14 cellular contexts compared by ENCODE assay signal in genomic region chrX:3244955-3245354, GRCh38.
DNase-seq lines count a peak whose midpoint lies in the region; ATAC-seq and TF ChIP-seq lines count a peak whose summit lies in the region.
"Had no signal": no experiment of that assay in that cellular context is flagged by ENCODE, and none has a peak within 500 bp of the region (broad histone marks: within the 10 kb centered on the region; RNA-seq: fewer than 3 reads in every experiment).

No MANE protein-coding gene starts in this region.

- no peaks in the 10 kb centered on the region for H4K20me1 ChIP-seq in MM.1S (ENCODE audit: insufficient read depth, low read length)

- peaks cover 2% of the 10 kb centered on the region for H3K36me3 Mint-ChIP-seq in osteocyte (ENCODE audit: unreplicated experiment)
- H3K36me3 Mint-ChIP-seq: activated naive CD8-positive, alpha-beta T cell treated with anti-CD3 and anti-CD28 coated beads for 36 hours had no signal

- H3K27ac Mint-ChIP-seq in osteocyte (ENCODE audit: unreplicated experiment), result no peak overlapping the region
- H3K27ac Mint-ChIP-seq: activated naive CD8-positive, alpha-beta T cell treated with anti-CD3 and anti-CD28 coated beads for 36 hours had no signal

- no peaks in the 10 kb centered on the region for H3K9me3 ChIP-seq in MM.1S (replicated peaks; ENCODE audit: insufficient read depth, low read length)
- no peaks in the 10 kb centered on the region for H3K9me3 ChIP-seq in upper lobe of right lung
- H3K9me3 ChIP-seq: mucosa of descending colon, Peyer's patch had no signal

- H3K79me2 ChIP-seq in MM.1S (ENCODE audit: low read length), result no peaks in the 10 kb centered on the region

- H3K9me2 ChIP-seq in MM.1S (replicated peaks; ENCODE audit: insufficient read depth, low read length), result no peaks in the 10 kb centered on the region

- H2AFZ ChIP-seq in MM.1S (ENCODE audit: low read length), result no peak overlapping the region

- DNase-seq in ELR (ENCODE audit: low read depth) (peak; percentile 10), MM.1S (peak; percentile 27), choroid plexus epithelial cell (ENCODE audit: low read depth) (no peak), osteocyte (ENCODE audit: extremely low spot score, unreplicated experiment) (no peak), upper lobe of right lung (no peak), cortex of kidney (lab: John Stamatoyannopoulos, UW) (no peak)
- DNase-seq: activated naive CD8-positive, alpha-beta T cell treated with anti-CD3 and anti-CD28 coated beads for 36 hours; DND-41; effector CD8-positive, alpha-beta T cell; mucosa of descending colon; Peyer's patch; retina had no signal

- H3K36me3 ChIP-seq in MM.1S (replicated peaks; ENCODE audit: insufficient read depth, low read length) (no peaks in the 10 kb centered on the region), upper lobe of right lung (no peaks in the 10 kb centered on the region)
- H3K36me3 ChIP-seq: Peyer's patch had no signal

- H3K27ac ChIP-seq in MM.1S (ENCODE audit: low read length), result no peak overlapping the region
- no peak overlapping the region for H3K27ac ChIP-seq in upper lobe of right lung
- H3K27ac ChIP-seq: KMS-11, Peyer's patch had no signal

- no peaks in the 10 kb centered on the region for H3K27me3 Mint-ChIP-seq in osteocyte (ENCODE audit: unreplicated experiment)

- H3K9me3 Mint-ChIP-seq in osteocyte (ENCODE audit: unreplicated experiment), result peaks cover 4% of the 10 kb centered on the region

- H3K4me3 Mint-ChIP-seq in osteocyte (ENCODE audit: unreplicated experiment), result no peak overlapping the region
- H3K4me3 Mint-ChIP-seq: activated naive CD8-positive, alpha-beta T cell treated with anti-CD3 and anti-CD28 coated beads for 36 hours had no signal

- H3K4me3 ChIP-seq in MM.1S (ENCODE audit: low read length), result no peak overlapping the region
- no peak overlapping the region for H3K4me3 ChIP-seq in choroid plexus epithelial cell (ENCODE audit: low read depth, low read length)
- H3K4me3 ChIP-seq in upper lobe of right lung, result no peak overlapping the region
- H3K4me3 ChIP-seq: mucosa of descending colon, Peyer's patch had no signal

- peaks cover 17% of the 10 kb centered on the region for H3K4me1 Mint-ChIP-seq in osteocyte (ENCODE audit: unreplicated experiment)
- H3K4me1 Mint-ChIP-seq: activated naive CD8-positive, alpha-beta T cell treated with anti-CD3 and anti-CD28 coated beads for 36 hours had no signal

- TF ChIP-seq CTCF in MM.1S (IDR thresholded peaks at IDR 0.05; ENCODE audit: low read length) (peak; percentile 41), choroid plexus epithelial cell (conservative IDR thresholded peaks at IDR 0.05; ENCODE audit: low read depth, low read length) (peak; percentile 31), osteocyte (IDR thresholded peaks at IDR 0.05) (peak; percentile 39), upper lobe of right lung (IDR thresholded peaks at IDR 0.05) (no peak)

- H3F3A ChIP-seq in MM.1S (ENCODE audit: insufficient read depth, low read length), result no peaks in the 10 kb centered on the region

- no peak overlapping the region for H3K9ac ChIP-seq in MM.1S (ENCODE audit: low read length)
- H3K9ac ChIP-seq: KMS-11 had no signal

- intact Hi-C loops in upper lobe of right lung (cut with DNase I), result no loop called here

- ATAC-seq in HG03442 (IDR thresholded peaks at IDR 0.05; ENCODE audit: unreplicated experiment) (no peak), upper lobe of right lung (no peak)
- ATAC-seq: mucosa of descending colon had no signal

- no peak overlapping the region for H3K4me2 ChIP-seq in MM.1S (ENCODE audit: low read depth, low read length)
- H3K4me2 ChIP-seq: KMS-11 had no signal

- H3K27me3 ChIP-seq in MM.1S (replicated peaks; ENCODE audit: insufficient read depth, low read length) (no peaks in the 10 kb centered on the region), upper lobe of right lung (no peaks in the 10 kb centered on the region)
- H3K27me3 ChIP-seq: Peyer's patch had no signal

- H3K4me1 ChIP-seq in MM.1S (ENCODE audit: low read length), result no peaks in the 10 kb centered on the region
- no peaks in the 10 kb centered on the region for H3K4me1 ChIP-seq in upper lobe of right lung
- H3K4me1 ChIP-seq: Peyer's patch had no signal

Comparison
In these comparisons a context has a peak if more than half of its experiments do, and no peak if none do; other contexts are left out.
1. DNase-seq: peak in ELR (single experiment) and MM.1S (single experiment); none in choroid plexus epithelial cell (single experiment), osteocyte (single experiment), upper lobe of right lung (single experiment) and cortex of kidney (single experiment).